In the genomic region with DNA sequence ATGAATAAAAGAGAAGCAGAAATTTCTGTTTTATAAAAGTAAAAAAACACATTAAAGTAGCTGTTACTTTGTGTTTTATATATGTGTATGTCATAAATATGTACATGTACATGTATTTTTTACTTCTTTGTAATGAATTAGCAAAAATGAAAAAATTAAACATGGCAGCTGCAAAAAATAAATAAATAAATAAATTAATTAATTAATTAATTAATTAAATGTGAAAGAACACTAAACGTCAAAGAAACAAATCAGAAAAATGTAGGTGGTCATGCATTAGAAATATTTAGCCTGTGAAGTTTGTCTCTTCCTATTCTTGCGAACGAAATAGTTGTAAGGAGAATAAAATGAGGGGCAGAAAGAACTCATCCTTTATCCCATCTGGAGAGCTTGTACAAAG, we compare ENCODE assay signal across 20 cellular contexts.
"Had no signal": no experiment of that assay in that cellular context is flagged by ENCODE, and none has a peak within 500 bp of the region (broad histone marks: within the 10 kb centered on the region; RNA-seq: fewer than 3 reads in every experiment).

No MANE protein-coding gene starts in this region.

- H3K4me3 ChIP-seq: tibial artery had no signal

- ATAC-seq: activated T-cell treated with anti-CD3 and anti-CD28 coated beads, Interleukin-2, amount 50 U/mL, for 4 hours; left ventricle myocardium superior; natural killer cell; sciatic nerve; stimulated activated effector memory CD8-positive, alpha-beta T cell treated with anti-CD3 and anti-CD28 coated beads, Interleukin-12 subunit alpha, Interleukin-12 subunit beta, amount 100 ng/mL, for 72 hours; stimulated activated naive CD8-positive, alpha-beta T cell treated with anti-CD3 and anti-CD28 coated beads, Interleukin-15, amount 100 ng/mL, for 72 hours had no signal

- H3K9me3 ChIP-seq: tibial artery had no signal

- H3K36me3 Mint-ChIP-seq: activated naive CD8-positive, alpha-beta T cell treated with anti-CD3 and anti-CD28 coated beads, Interleukin-2, amount 10 ng/mL, durations not matched to agents 7 days and 5 days; mesothelial cell of epicardium; natural killer cell; stimulated activated effector memory CD8-positive, alpha-beta T cell treated with anti-CD3 and anti-CD28 coated beads, Interleukin-12 subunit alpha, Interleukin-12 subunit beta, amount 100 ng/mL, for 72 hours had no signal

- H3K4me1 ChIP-seq: tibial artery had no signal

- H3K4me3 Mint-ChIP-seq: activated naive CD4-positive, alpha-beta T cell treated with anti-CD3 and anti-CD28 coated beads for 36 hours; activated naive CD8-positive, alpha-beta T cell treated with anti-CD3 and anti-CD28 coated beads, Interleukin-2, amount 10 ng/mL, durations not matched to agents 7 days and 5 days; activated T-cell treated with anti-CD3 and anti-CD28 coated beads, Interleukin-2, amount 50 U/mL, for 4 hours; mesothelial cell of epicardium; natural killer cell; stimulated activated effector memory CD8-positive, alpha-beta T cell treated with anti-CD3 and anti-CD28 coated beads, Interleukin-12 subunit alpha, Interleukin-12 subunit beta, amount 100 ng/mL, for 72 hours; stimulated activated naive CD8-positive, alpha-beta T cell treated with anti-CD3 and anti-CD28 coated beads, Interleukin-15, amount 100 ng/mL, for 72 hours had no signal

- H3K36me3 ChIP-seq: tibial artery had no signal

- H3K27ac Mint-ChIP-seq: activated naive CD4-positive, alpha-beta T cell treated with anti-CD3 and anti-CD28 coated beads for 36 hours; activated naive CD8-positive, alpha-beta T cell treated with anti-CD3 and anti-CD28 coated beads, Interleukin-2, amount 10 ng/mL, durations not matched to agents 7 days and 5 days; mesothelial cell of epicardium; natural killer cell; stimulated activated effector memory CD8-positive, alpha-beta T cell treated with anti-CD3 and anti-CD28 coated beads, Interleukin-12 subunit alpha, Interleukin-12 subunit beta, amount 100 ng/mL, for 72 hours; stimulated activated naive CD8-positive, alpha-beta T cell treated with anti-CD3 and anti-CD28 coated beads, Interleukin-15, amount 100 ng/mL, for 72 hours had no signal

- DNase-seq: activated CD8-positive, alpha-beta memory T cell treated with anti-CD3 and anti-CD28 coated beads for 24 hours; activated CD8-positive, alpha-beta memory T cell treated with anti-CD3 and anti-CD28 coated beads, Interleukin-2, amount 50 U/mL, for 48 hours; activated naive CD4-positive, alpha-beta T cell treated with anti-CD3 and anti-CD28 coated beads for 36 hours; activated naive CD8-positive, alpha-beta T cell treated with anti-CD3 and anti-CD28 coated beads, Interleukin-2, amount 10 ng/mL, durations not matched to agents 7 days and 5 days; activated T-cell treated with anti-CD3 and anti-CD28 coated beads, Interleukin-2, amount 50 U/mL, for 4 hours; amniotic stem cell; erythroblast; foreskin melanocyte; hippocampal formation; left ventricle myocardium superior; mammary epithelial cell; natural killer cell; small intestine; stimulated activated CD4-positive, alpha-beta T cell treated with anti-CD3 and anti-CD28 coated beads, Interleukin-2, amount 100 ng/mL, for 24 hours; stimulated activated naive CD8-positive, alpha-beta T cell treated with anti-CD3 and anti-CD28 coated beads, Interleukin-15, amount 100 ng/mL, for 72 hours; T-helper 1 cell; tibial artery had no signal

- H3K27ac ChIP-seq: tibial artery had no signal

- H3K4me1 Mint-ChIP-seq: activated naive CD8-positive, alpha-beta T cell treated with anti-CD3 and anti-CD28 coated beads, Interleukin-2, amount 10 ng/mL, durations not matched to agents 7 days and 5 days; mesothelial cell of epicardium; natural killer cell; stimulated activated effector memory CD8-positive, alpha-beta T cell treated with anti-CD3 and anti-CD28 coated beads, Interleukin-12 subunit alpha, Interleukin-12 subunit beta, amount 100 ng/mL, for 72 hours; stimulated activated naive CD8-positive, alpha-beta T cell treated with anti-CD3 and anti-CD28 coated beads, Interleukin-15, amount 100 ng/mL, for 72 hours had no signal

- H3K27me3 Mint-ChIP-seq: activated naive CD8-positive, alpha-beta T cell treated with anti-CD3 and anti-CD28 coated beads, Interleukin-2, amount 10 ng/mL, durations not matched to agents 7 days and 5 days; stimulated activated naive CD8-positive, alpha-beta T cell treated with anti-CD3 and anti-CD28 coated beads, Interleukin-15, amount 100 ng/mL, for 72 hours had no signal

- FAIRE-seq: small intestine had no signal
